In the genomic region with DNA sequence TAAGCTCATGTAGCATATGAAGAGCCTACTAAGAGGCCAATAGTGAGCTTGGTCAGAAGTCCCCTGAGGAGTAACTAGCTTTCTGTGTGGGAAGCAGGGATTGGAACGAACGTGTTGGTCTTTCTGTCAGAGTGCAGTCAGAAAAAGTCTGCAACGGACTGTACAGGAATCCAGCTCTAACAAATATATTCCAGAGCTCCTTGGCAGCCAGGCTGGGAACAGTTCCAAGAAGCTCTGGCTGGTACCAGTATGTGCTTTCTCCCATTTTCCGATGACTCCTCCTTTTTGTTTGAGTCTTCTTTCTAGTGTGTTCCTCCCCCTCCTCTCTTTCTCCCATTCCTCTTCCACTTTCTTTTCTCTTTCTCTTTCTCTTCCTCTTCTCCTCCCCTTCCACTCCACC, we compare ENCODE assay signal across 9 cellular contexts. TPM values are rescaled to one million over a fixed set of nuclear protein-coding genes. Genes with fewer than 3 reads are reported as not detected.
DNase-seq lines count a peak whose midpoint lies in the region; ATAC-seq and TF ChIP-seq lines count a peak whose summit lies in the region.
"Had no signal": no experiment of that assay in that cellular context is flagged by ENCODE, and none has a peak within 500 bp of the region (broad histone marks: within the 10 kb centered on the region; RNA-seq: fewer than 3 reads in every experiment).

No MANE protein-coding gene starts in this region.

- no peaks in the 10 kb centered on the region for H3K4me1 Mint-ChIP-seq in Caco-2 (ENCODE audit: low read depth, unreplicated experiment)

- H3K4me3 ChIP-seq in lower lobe of right lung (no peak overlapping the region), spleen (no peak overlapping the region), Caco-2 (ENCODE audit: low read depth, low read length) (no peak overlapping the region)

- H3K4me3 Mint-ChIP-seq in Caco-2 (ENCODE audit: unreplicated experiment) = no peak overlapping the region

- no peak overlapping the region for H3K27ac Mint-ChIP-seq in Caco-2 (ENCODE audit: unreplicated experiment)

- POLR2A ChIA-PET in Caco-2 (lab: Charles Lee) = no interaction called here

- H3K27me3 ChIP-seq in lower lobe of right lung (ENCODE audit: low read depth) (no peaks in the 10 kb centered on the region), spleen (replicated peaks in 1 of 7) (no peaks in the 10 kb centered on the region), Caco-2 (replicated peaks; ENCODE audit: control insufficient read depth, insufficient read depth, low read length) (no peaks in the 10 kb centered on the region)

- BruUV-seq in Caco-2 (replicated peaks; lab: Mats Ljungman, UMichigan) = no TSS peak

- H3K27me3 Mint-ChIP-seq in Caco-2 (ENCODE audit: insufficient read depth, unreplicated experiment) = no peaks in the 10 kb centered on the region

- H3K9me3 Mint-ChIP-seq in Caco-2 (ENCODE audit: unreplicated experiment) = no peaks in the 10 kb centered on the region

- peak overlapping the region; percentile 42 for H3K27ac ChIP-seq in lower lobe of right lung
- H3K27ac ChIP-seq in spleen = peak overlapping the region in 5 of 8 donors; percentile 2 to 38 (median 22)

- H3K4me1 ChIP-seq in lower lobe of right lung (peaks cover 16% of the 10 kb centered on the region), spleen (peaks cover 0 to 10% (median 2%) of the 10 kb centered on the region in 6 donors), Caco-2 (no peaks in the 10 kb centered on the region)

- 59 to 76% (median 62%) methylated on average over 4 of the region's 4 CpGs for WGBS in spleen, 5 donors

- in situ Hi-C loops in ACHN (cut with HindIII; ENCODE audit: low pct_ligation_motif_present, low pct_unique_long_range_greater_than_20kb, low sequenced_read_pairs) = no loop called here

- peak; percentile 47 to 67 for ATAC-seq in lower lobe of right lung
- no peak for ATAC-seq in HG02870 (IDR thresholded peaks at IDR 0.05; ENCODE audit: unreplicated experiment)
- ATAC-seq in HG02763 (IDR thresholded peaks at IDR 0.05; ENCODE audit: unreplicated experiment) = no peak

- TF ChIP-seq CTCF in lower lobe of right lung (IDR thresholded peaks at IDR 0.05) (no peak), spleen (IDR thresholded peaks at IDR 0.05 in 8 of 11, conservative IDR thresholded peaks at IDR 0.05 in 3 of 11) (no peak), Caco-2 (IDR thresholded peaks at IDR 0.05; ENCODE audit: insufficient read depth in 1 of 2, low read depth in 1 of 2, low read length in 1 of 2, severe bottlenecking in 1 of 2, unreplicated experiment in 1 of 2) (no peak)

- H3K9me3 ChIP-seq in lower lobe of right lung = no peaks in the 10 kb centered on the region
- no peaks in the 10 kb centered on the region for H3K9me3 ChIP-seq in spleen
- no peaks in the 10 kb centered on the region for H3K9me3 ChIP-seq in Caco-2

- DNase-seq in M059J (ENCODE audit: low read depth) (peak; percentile 32), dermis blood vessel endothelial cell (peak; percentile 58), lower lobe of right lung (no peak), spleen (no peak), Caco-2 (no peak), ACHN (no peak)
- DNase-seq: NCI-H774 had no signal

- CTCF ChIA-PET in Caco-2 (lab: Charles Lee) = no interaction called here

- TF ChIP-seq POLR2A in spleen (IDR thresholded peaks at IDR 0.05) = no peak

- intact Hi-C loops in lower lobe of right lung (cut with DNase I) (no loop called here), spleen (cut with DNase I; ENCODE audit: low total_unique reads) (no loop called here), Caco-2 (cut with micrococcal nuclease; ENCODE audit: unreplicated experiment) (no loop called here)

- H3K36me3 ChIP-seq in lower lobe of right lung = peaks cover 17% of the 10 kb centered on the region
- H3K36me3 ChIP-seq in spleen = peaks cover 0 to 77% (median 17%) of the 10 kb centered on the region in 6 donors
- peaks cover 2% of the 10 kb centered on the region; the same call in 1 of the 2 replicates for H3K36me3 ChIP-seq in Caco-2 (ENCODE audit: control insufficient read depth, insufficient read depth, low read length)

- H3K36me3 Mint-ChIP-seq in Caco-2 (ENCODE audit: insufficient read depth, unreplicated experiment) = peaks cover 5% of the 10 kb centered on the region

RNA-seq across cellular contexts. Expression of a gene that starts 59.8 kb away (rescaled TPM):
- total RNA-seq in M059J (2014; rRNA removed; shearing (Covaris generic)) = 31.0 and 42.8 TPM in 2 replicates
- total RNA-seq in dermis blood vessel endothelial cell (36.9 and 41.7 TPM in 2 replicates), lower lobe of right lung (32.6 TPM), spleen (10 to 100 TPM; 23.5 to 44.1 (median 36.2) TPM), Caco-2 (2022) (38.2 and 45.3 TPM in 2 replicates)
- 1 to 10 TPM; 4.5 to 7.1 (median 5.8) TPM for polyA plus RNA-seq in spleen

Comparison
In these comparisons a context has a peak if more than half of its experiments do, and no peak if none do; other contexts are left out.
1. DNase-seq: peak in M059J (single experiment) and dermis blood vessel endothelial cell (single experiment); none in lower lobe of right lung (single experiment), spleen (single experiment), Caco-2 (0 of 2) and ACHN (single experiment).
2. ATAC-seq: peak in lower lobe of right lung (2 of 2); none in HG02870 (single experiment) and HG02763 (single experiment).